1 cellular context compared by ENCODE assay signal in genomic region chr1:42930178-42931107, GRCh38.
TF ChIP-seq lines count a peak whose summit lies in the region.

No MANE protein-coding gene starts in this region.

TF ChIP-seq in GM23338, 12 proteins besides CTCF, POLR2A, EP300 and RAD21 (continued from another document):
- TF ChIP-seq ZNF462 (CRISPR knock-in tag; IDR thresholded peaks at IDR 0.05) (no peak), NANOG (IDR thresholded peaks at IDR 0.05; ENCODE audit: borderline replicate concordance) (no peak), JUNB (IDR thresholded peaks at IDR 0.05; ENCODE audit: unreplicated experiment) (no peak), EZH2phosphoT487 (IDR thresholded peaks at IDR 0.05; ENCODE audit: unreplicated experiment) (no peak), STAT1 (IDR thresholded peaks at IDR 0.05; ENCODE audit: unreplicated experiment) (no peak), ETS1 (IDR thresholded peaks at IDR 0.05) (no peak), ZNF331 (CRISPR knock-in tag; IDR thresholded peaks at IDR 0.05; ENCODE audit: low read depth) (no peak)
